Comparison of ENCODE assay signal across 1 cellular context in the genomic region with DNA sequence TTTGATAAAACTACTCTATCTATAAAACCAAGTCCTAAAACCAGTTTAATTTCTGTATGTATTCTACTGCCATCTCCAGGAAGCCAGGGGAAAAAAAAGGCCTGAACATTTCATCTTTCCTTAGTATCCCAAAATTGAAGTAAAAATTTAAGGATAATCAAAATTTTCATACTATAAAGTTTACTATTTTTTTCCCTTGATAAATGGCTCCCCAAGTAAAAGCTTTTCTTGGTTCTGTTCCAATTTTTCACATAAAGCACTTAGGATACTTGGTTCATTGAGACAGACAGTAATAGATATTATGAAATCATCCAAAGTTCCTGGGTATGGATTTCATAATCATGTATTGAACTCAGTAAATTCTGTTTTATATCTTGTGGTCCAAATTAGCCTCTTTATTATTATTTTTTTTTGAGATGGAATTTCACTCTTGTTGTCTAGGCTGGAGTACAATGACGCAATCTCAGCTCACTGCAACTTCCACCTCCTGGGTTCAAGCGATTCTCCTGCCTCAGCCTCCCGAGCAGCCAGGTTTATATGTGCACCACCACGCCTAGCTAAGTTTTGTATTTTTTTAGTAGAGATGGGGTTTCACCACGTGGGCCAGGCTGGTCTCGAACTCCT.
TF ChIP-seq lines count a peak whose summit lies in the region.

No MANE protein-coding gene starts in this region.

TF ChIP-seq in endothelial cell of umbilical vein, 7 proteins besides CTCF, POLR2A, EP300 and RAD21 (continued from another document):
- no peak for TF ChIP-seq POLR2AphosphoS5 (IDR thresholded peaks at IDR 0.05; ENCODE audit: insufficient read depth, low read depth, low read length)
- no peak for TF ChIP-seq MYC (IDR thresholded peaks at IDR 0.05; ENCODE audit: low read depth, low read length)
TF ChIP-seq in endothelial cell of umbilical vein: peak in this region for 0.
